8 cellular contexts compared by ENCODE assay signal in genomic region chr21:29376556-29376955, GRCh38.
DNase-seq lines count a peak whose midpoint lies in the region; ATAC-seq and TF ChIP-seq lines count a peak whose summit lies in the region.

No MANE protein-coding gene starts in this region.

- no peak overlapping the region for H3K27ac Mint-ChIP-seq in activated naive CD4-positive, alpha-beta T cell treated with anti-CD3 and anti-CD28 coated beads, Interleukin-2, amount 10 ng/mL, durations not matched to agents 7 days and 5 days
- H3K27ac Mint-ChIP-seq in immature natural killer cell, result peak overlapping the region in 3 of 6 donors; percentile 28 to 52 (median 50)

- ATAC-seq in GM18505 (IDR thresholded peaks at IDR 0.05; ENCODE audit: unreplicated experiment), result peak; percentile 79
- peak; percentile 65 for ATAC-seq in HG03095 (IDR thresholded peaks at IDR 0.05; ENCODE audit: unreplicated experiment)

- TF ChIP-seq POLR2A in GM18505 (IDR thresholded peaks at IDR 0.05; ENCODE audit: borderline replicate concordance, extremely low read depth, insufficient read depth, insufficient read length), result no peak

- CTCF ChIA-PET in activated naive CD4-positive, alpha-beta T cell treated with anti-CD3 and anti-CD28 coated beads, Interleukin-2, amount 10 ng/mL, durations not matched to agents 7 days and 5 days (lab: Charles Lee), result interaction anchor here (0.6 to 2.5 kb wide), 14 partner anchors 15 to 631 kb away, joined by 3 to 19 read pairs (median 4); no protein-coding TSS in a partner anchor

- H3K9me3 Mint-ChIP-seq in activated naive CD4-positive, alpha-beta T cell treated with anti-CD3 and anti-CD28 coated beads, Interleukin-2, amount 10 ng/mL, durations not matched to agents 7 days and 5 days, result no peaks in the 10 kb centered on the region
- peaks cover 0 to 2% (median 0%) of the 10 kb centered on the region in 6 donors for H3K9me3 Mint-ChIP-seq in immature natural killer cell

- peaks cover 3% of the 10 kb centered on the region for H3K36me3 Mint-ChIP-seq in activated naive CD4-positive, alpha-beta T cell treated with anti-CD3 and anti-CD28 coated beads, Interleukin-2, amount 10 ng/mL, durations not matched to agents 7 days and 5 days
- H3K36me3 Mint-ChIP-seq in immature natural killer cell, result peaks cover 3 to 4% (median 3%) of the 10 kb centered on the region in 3 donors

- peak; percentile 30 to 35 for DNase-seq in AML-193 (lab: John Stamatoyannopoulos, UW)
- peak; percentile 62 for DNase-seq in SK-MEL-5 (ENCODE audit: low read depth, low spot score)
- DNase-seq in activated naive CD4-positive, alpha-beta T cell treated with anti-CD3 and anti-CD28 coated beads, Interleukin-2, amount 10 ng/mL, durations not matched to agents 7 days and 5 days, result peak; percentile 72
- DNase-seq in immature natural killer cell, result peak; percentile 33 to 45 (median 37)
- peak; percentile 21 to 23 for DNase-seq in stimulated activated CD8-positive, alpha-beta memory T cell treated with anti-CD3 and anti-CD28 coated beads, Interleukin-2, amount 100 ng/mL, for 48 hours (ENCODE audit: low read depth in 2 of 2)
- DNase-seq in GF-D8 (lab: John Stamatoyannopoulos, UW), result no peak

- in situ Hi-C loops in SK-MEL-5 (cut with HindIII; ENCODE audit: low pct_unique_long_range_greater_than_20kb, low sequenced_read_pairs), result no loop called here

- no peaks in the 10 kb centered on the region for H3K27me3 Mint-ChIP-seq in activated naive CD4-positive, alpha-beta T cell treated with anti-CD3 and anti-CD28 coated beads, Interleukin-2, amount 10 ng/mL, durations not matched to agents 7 days and 5 days
- H3K27me3 Mint-ChIP-seq in immature natural killer cell (ENCODE audit: low read depth in 3 of 3), result no peaks in the 10 kb centered on the region

- H3K4me1 Mint-ChIP-seq in activated naive CD4-positive, alpha-beta T cell treated with anti-CD3 and anti-CD28 coated beads, Interleukin-2, amount 10 ng/mL, durations not matched to agents 7 days and 5 days, result peaks cover 9% of the 10 kb centered on the region
- peaks cover 10% of the 10 kb centered on the region in 2 donors for H3K4me1 Mint-ChIP-seq in immature natural killer cell

- no peak overlapping the region for H3K4me3 Mint-ChIP-seq in activated naive CD4-positive, alpha-beta T cell treated with anti-CD3 and anti-CD28 coated beads, Interleukin-2, amount 10 ng/mL, durations not matched to agents 7 days and 5 days
- H3K4me3 Mint-ChIP-seq in immature natural killer cell, result no peak overlapping the region
